ENCODE assay signal across 1 cellular context in the genomic region with DNA sequence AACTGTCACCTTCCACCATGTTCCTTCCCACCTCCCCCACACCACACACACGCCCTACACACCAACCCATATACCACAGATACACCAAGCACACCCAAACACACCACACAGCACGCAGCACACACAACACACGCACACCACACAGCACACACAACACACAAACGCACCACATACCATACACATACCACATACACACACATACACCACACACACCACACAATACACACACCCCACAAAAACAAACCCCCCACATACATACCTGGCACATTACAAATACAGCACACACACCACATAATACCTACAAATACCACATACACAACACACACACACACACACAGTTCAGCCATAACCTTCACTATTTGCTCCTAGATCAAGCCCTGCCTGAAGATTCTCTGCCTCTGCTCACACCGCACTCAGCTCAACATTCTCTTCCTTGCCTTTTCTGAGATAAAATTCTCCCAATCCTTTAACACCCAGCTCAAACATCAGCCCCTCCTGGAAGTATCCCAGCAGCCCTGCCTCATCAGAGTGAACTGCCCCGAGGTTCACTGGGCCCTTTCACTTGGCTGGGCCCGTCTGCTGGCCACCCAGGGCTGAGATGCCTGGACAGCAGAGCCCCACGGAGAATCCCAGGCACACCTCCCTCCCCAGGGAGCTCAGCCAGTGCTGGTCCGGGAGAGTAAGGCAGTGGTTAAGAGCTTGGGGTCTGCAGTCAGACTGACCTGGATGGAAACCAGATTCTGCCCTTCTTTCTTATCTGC.
TF ChIP-seq lines count a peak whose summit lies in the region.

No MANE protein-coding gene starts in this region.

TF ChIP-seq in K562, 482 proteins besides CTCF, POLR2A, EP300 and RAD21 (continued from another document and continues in another):
- TF ChIP-seq, protein P1, sequence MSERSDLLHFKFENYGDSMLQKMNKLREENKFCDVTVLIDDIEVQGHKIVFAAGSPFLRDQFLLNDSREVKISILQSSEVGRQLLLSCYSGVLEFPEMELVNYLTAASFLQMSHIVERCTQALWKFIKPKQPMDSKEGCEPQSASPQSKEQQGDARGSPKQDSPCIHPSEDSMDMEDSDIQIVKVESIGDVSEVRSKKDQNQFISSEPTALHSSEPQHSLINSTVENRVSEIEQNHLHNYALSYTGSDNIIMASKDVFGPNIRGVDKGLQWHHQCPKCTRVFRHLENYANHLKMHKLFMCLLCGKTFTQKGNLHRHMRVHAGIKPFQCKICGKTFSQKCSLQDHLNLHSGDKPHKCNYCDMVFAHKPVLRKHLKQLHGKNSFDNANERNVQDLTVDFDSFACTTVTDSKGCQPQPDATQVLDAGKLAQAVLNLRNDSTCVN (CRISPR knock-in tag; IDR thresholded peaks at IDR 0.05): peak; percentile 84
- TF ChIP-seq HDAC1 (IDR thresholded peaks at IDR 0.05): peak in 1 of 2 experiments; percentile 40; a peak in 1 of 4 replicates
- no peak for TF ChIP-seq MCM7 (IDR thresholded peaks at IDR 0.05)
- TF ChIP-seq DDX20 (tag; IDR thresholded peaks at IDR 0.05; ENCODE audit: low read depth): no peak
- no peak for TF ChIP-seq PHF21A (IDR thresholded peaks at IDR 0.05; ENCODE audit: borderline replicate concordance, low read depth)
- TF ChIP-seq, protein P2, sequence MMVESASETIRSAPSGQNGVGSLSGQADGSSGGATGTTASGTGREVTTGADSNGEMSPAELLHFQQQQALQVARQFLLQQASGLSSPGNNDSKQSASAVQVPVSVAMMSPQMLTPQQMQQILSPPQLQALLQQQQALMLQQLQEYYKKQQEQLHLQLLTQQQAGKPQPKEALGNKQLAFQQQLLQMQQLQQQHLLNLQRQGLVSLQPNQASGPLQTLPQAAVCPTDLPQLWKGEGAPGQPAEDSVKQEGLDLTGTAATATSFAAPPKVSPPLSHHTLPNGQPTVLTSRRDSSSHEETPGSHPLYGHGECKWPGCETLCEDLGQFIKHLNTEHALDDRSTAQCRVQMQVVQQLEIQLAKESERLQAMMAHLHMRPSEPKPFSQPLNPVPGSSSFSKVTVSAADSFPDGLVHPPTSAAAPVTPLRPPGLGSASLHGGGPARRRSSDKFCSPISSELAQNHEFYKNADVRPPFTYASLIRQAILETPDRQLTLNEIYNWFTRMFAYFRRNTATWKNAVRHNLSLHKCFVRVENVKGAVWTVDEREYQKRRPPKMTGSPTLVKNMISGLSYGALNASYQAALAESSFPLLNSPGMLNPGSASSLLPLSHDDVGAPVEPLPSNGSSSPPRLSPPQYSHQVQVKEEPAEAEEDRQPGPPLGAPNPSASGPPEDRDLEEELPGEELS (CRISPR knock-in tag; IDR thresholded peaks at IDR 0.05; ENCODE audit: borderline replicate concordance): no peak
- TF ChIP-seq KLF1 (tag; IDR thresholded peaks at IDR 0.05): no peak
- TF ChIP-seq MYBL2 (IDR thresholded peaks at IDR 0.05; ENCODE audit: low read depth): peak; percentile 11; the same call in 1 of the 2 replicates
- TF ChIP-seq MYBL2 (CRISPR knock-in tag; IDR thresholded peaks at IDR 0.05; ENCODE audit: borderline replicate concordance): no peak
- TF ChIP-seq ZNF644 (tag; IDR thresholded peaks at IDR 0.05; ENCODE audit: low read depth): no peak
- no peak for TF ChIP-seq NCOR1 (IDR thresholded peaks at IDR 0.05)
- no peak for TF ChIP-seq MEIS2 (IDR thresholded peaks at IDR 0.05; ENCODE audit: partially characterized antibody)
- TF ChIP-seq RUNX1 (IDR thresholded peaks at IDR 0.05; ENCODE audit: low read depth): no peak
- no peak for TF ChIP-seq KAT8 (IDR thresholded peaks at IDR 0.05; ENCODE audit: low read depth)
- no peak for TF ChIP-seq HDAC3 (IDR thresholded peaks at IDR 0.05; ENCODE audit: borderline replicate concordance, partially characterized antibody)
- TF ChIP-seq, protein P3, sequence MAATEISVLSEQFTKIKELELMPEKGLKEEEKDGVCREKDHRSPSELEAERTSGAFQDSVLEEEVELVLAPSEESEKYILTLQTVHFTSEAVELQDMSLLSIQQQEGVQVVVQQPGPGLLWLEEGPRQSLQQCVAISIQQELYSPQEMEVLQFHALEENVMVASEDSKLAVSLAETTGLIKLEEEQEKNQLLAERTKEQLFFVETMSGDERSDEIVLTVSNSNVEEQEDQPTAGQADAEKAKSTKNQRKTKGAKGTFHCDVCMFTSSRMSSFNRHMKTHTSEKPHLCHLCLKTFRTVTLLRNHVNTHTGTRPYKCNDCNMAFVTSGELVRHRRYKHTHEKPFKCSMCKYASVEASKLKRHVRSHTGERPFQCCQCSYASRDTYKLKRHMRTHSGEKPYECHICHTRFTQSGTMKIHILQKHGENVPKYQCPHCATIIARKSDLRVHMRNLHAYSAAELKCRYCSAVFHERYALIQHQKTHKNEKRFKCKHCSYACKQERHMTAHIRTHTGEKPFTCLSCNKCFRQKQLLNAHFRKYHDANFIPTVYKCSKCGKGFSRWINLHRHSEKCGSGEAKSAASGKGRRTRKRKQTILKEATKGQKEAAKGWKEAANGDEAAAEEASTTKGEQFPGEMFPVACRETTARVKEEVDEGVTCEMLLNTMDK (IDR thresholded peaks at IDR 0.05; ENCODE audit: borderline replicate concordance, insufficient read depth, low read depth, low read length, poor library complexity, severe bottlenecking): no peak
- TF ChIP-seq CREB1 (IDR thresholded peaks at IDR 0.05): no peak
- TF ChIP-seq CREB1 (CRISPR knock-in tag; IDR thresholded peaks at IDR 0.05): no peak
- no peak for TF ChIP-seq TAL1 (IDR thresholded peaks at IDR 0.05)
- TF ChIP-seq, protein P4, sequence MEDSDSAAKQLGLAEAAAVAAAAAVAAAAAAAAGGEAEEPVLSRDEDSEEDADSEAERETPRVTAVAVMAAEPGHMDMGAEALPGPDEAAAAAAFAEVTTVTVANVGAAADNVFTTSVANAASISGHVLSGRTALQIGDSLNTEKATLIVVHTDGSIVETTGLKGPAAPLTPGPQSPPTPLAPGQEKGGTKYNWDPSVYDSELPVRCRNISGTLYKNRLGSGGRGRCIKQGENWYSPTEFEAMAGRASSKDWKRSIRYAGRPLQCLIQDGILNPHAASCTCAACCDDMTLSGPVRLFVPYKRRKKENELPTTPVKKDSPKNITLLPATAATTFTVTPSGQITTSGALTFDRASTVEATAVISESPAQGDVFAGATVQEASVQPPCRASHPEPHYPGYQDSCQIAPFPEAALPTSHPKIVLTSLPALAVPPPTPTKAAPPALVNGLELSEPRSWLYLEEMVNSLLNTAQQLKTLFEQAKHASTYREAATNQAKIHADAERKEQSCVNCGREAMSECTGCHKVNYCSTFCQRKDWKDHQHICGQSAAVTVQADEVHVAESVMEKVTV (CRISPR knock-in tag; IDR thresholded peaks at IDR 0.05): no peak
- TF ChIP-seq MXI1 (IDR thresholded peaks at IDR 0.05; ENCODE audit: low read depth, low read length): no peak
- TF ChIP-seq, protein P5, sequence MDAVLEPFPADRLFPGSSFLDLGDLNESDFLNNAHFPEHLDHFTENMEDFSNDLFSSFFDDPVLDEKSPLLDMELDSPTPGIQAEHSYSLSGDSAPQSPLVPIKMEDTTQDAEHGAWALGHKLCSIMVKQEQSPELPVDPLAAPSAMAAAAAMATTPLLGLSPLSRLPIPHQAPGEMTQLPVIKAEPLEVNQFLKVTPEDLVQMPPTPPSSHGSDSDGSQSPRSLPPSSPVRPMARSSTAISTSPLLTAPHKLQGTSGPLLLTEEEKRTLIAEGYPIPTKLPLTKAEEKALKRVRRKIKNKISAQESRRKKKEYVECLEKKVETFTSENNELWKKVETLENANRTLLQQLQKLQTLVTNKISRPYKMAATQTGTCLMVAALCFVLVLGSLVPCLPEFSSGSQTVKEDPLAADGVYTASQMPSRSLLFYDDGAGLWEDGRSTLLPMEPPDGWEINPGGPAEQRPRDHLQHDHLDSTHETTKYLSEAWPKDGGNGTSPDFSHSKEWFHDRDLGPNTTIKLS (IDR thresholded peaks at IDR 0.05; ENCODE audit: borderline replicate concordance, low read depth): no peak
- no peak for TF ChIP-seq MCM3 (IDR thresholded peaks at IDR 0.05)
- no peak for TF ChIP-seq ARHGAP35 (IDR thresholded peaks at IDR 0.05; ENCODE audit: partially characterized antibody)
- no peak for TF ChIP-seq ZNF174 (CRISPR knock-in tag; IDR thresholded peaks at IDR 0.05)
- no peak for TF ChIP-seq POLR2B (IDR thresholded peaks at IDR 0.05; ENCODE audit: low read depth, partially characterized antibody)
- TF ChIP-seq ZNF583 (CRISPR knock-in tag; IDR thresholded peaks at IDR 0.05): no peak
- no peak for TF ChIP-seq ZNF589 (CRISPR knock-in tag; IDR thresholded peaks at IDR 0.05; ENCODE audit: low read depth)
- TF ChIP-seq, protein P6, sequence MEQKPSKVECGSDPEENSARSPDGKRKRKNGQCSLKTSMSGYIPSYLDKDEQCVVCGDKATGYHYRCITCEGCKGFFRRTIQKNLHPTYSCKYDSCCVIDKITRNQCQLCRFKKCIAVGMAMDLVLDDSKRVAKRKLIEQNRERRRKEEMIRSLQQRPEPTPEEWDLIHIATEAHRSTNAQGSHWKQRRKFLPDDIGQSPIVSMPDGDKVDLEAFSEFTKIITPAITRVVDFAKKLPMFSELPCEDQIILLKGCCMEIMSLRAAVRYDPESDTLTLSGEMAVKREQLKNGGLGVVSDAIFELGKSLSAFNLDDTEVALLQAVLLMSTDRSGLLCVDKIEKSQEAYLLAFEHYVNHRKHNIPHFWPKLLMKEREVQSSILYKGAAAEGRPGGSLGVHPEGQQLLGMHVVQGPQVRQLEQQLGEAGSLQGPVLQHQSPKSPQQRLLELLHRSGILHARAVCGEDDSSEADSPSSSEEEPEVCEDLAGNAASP (IDR thresholded peaks at IDR 0.05): no peak
- no peak for TF ChIP-seq PYGO2 (tag; IDR thresholded peaks at IDR 0.05)
- TF ChIP-seq YY1 (IDR thresholded peaks at IDR 0.05; ENCODE audit: borderline replicate concordance in 1 of 3, control insufficient read depth in 1 of 3, extremely low read depth in 1 of 3, insufficient read depth in 3 of 3, insufficient read length in 1 of 3, insufficient replicate concordance in 2 of 3, low read depth in 1 of 3, low read length in 2 of 3): no peak
- no peak for TF ChIP-seq NFIX (CRISPR knock-in tag; IDR thresholded peaks at IDR 0.05; ENCODE audit: low read depth)
- TF ChIP-seq, protein P7, sequence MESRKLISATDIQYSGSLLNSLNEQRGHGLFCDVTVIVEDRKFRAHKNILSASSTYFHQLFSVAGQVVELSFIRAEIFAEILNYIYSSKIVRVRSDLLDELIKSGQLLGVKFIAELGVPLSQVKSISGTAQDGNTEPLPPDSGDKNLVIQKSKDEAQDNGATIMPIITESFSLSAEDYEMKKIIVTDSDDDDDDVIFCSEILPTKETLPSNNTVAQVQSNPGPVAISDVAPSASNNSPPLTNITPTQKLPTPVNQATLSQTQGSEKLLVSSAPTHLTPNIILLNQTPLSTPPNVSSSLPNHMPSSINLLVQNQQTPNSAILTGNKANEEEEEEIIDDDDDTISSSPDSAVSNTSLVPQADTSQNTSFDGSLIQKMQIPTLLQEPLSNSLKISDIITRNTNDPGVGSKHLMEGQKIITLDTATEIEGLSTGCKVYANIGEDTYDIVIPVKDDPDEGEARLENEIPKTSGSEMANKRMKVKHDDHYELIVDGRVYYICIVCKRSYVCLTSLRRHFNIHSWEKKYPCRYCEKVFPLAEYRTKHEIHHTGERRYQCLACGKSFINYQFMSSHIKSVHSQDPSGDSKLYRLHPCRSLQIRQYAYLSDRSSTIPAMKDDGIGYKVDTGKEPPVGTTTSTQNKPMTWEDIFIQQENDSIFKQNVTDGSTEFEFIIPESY (CRISPR knock-in tag; IDR thresholded peaks at IDR 0.05): no peak
- TF ChIP-seq HMG20A (CRISPR knock-in tag; conservative IDR thresholded peaks at IDR 0.05): no peak
- no peak for TF ChIP-seq HSF4 (CRISPR knock-in tag; IDR thresholded peaks at IDR 0.05; ENCODE audit: borderline replicate concordance)
- no peak for TF ChIP-seq RBM15 (IDR thresholded peaks at IDR 0.05; ENCODE audit: insufficient read depth, low read length)
- TF ChIP-seq THRAP3 (IDR thresholded peaks at IDR 0.05; ENCODE audit: borderline replicate concordance): peak; percentile 81
- no peak for TF ChIP-seq BDP1 (IDR thresholded peaks at IDR 0.05; ENCODE audit: insufficient read depth, insufficient read length)
- TF ChIP-seq, protein P8, sequence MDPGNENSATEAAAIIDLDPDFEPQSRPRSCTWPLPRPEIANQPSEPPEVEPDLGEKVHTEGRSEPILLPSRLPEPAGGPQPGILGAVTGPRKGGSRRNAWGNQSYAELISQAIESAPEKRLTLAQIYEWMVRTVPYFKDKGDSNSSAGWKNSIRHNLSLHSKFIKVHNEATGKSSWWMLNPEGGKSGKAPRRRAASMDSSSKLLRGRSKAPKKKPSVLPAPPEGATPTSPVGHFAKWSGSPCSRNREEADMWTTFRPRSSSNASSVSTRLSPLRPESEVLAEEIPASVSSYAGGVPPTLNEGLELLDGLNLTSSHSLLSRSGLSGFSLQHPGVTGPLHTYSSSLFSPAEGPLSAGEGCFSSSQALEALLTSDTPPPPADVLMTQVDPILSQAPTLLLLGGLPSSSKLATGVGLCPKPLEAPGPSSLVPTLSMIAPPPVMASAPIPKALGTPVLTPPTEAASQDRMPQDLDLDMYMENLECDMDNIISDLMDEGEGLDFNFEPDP (CRISPR knock-in tag; IDR thresholded peaks at IDR 0.05): no peak
- TF ChIP-seq, protein P9, sequence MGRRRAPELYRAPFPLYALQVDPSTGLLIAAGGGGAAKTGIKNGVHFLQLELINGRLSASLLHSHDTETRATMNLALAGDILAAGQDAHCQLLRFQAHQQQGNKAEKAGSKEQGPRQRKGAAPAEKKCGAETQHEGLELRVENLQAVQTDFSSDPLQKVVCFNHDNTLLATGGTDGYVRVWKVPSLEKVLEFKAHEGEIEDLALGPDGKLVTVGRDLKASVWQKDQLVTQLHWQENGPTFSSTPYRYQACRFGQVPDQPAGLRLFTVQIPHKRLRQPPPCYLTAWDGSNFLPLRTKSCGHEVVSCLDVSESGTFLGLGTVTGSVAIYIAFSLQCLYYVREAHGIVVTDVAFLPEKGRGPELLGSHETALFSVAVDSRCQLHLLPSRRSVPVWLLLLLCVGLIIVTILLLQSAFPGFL (CRISPR knock-in tag; IDR thresholded peaks at IDR 0.05): no peak
- TF ChIP-seq PURB (CRISPR knock-in tag; IDR thresholded peaks at IDR 0.05; ENCODE audit: low read depth): no peak
- TF ChIP-seq EHMT2 (IDR thresholded peaks at IDR 0.05): peak; percentile 54; the same call in 1 of the 2 replicates
- no peak for TF ChIP-seq ETV6 (IDR thresholded peaks at IDR 0.05; ENCODE audit: borderline replicate concordance in 1 of 2, low read depth in 2 of 2, low read length in 1 of 2)
- TF ChIP-seq ETV6 (CRISPR knock-in tag; IDR thresholded peaks at IDR 0.05; ENCODE audit: borderline replicate concordance): no peak
- no peak for TF ChIP-seq MYNN (IDR thresholded peaks at IDR 0.05)
- no peak for TF ChIP-seq MYNN (CRISPR knock-in tag; IDR thresholded peaks at IDR 0.05)
- TF ChIP-seq, protein P10, sequence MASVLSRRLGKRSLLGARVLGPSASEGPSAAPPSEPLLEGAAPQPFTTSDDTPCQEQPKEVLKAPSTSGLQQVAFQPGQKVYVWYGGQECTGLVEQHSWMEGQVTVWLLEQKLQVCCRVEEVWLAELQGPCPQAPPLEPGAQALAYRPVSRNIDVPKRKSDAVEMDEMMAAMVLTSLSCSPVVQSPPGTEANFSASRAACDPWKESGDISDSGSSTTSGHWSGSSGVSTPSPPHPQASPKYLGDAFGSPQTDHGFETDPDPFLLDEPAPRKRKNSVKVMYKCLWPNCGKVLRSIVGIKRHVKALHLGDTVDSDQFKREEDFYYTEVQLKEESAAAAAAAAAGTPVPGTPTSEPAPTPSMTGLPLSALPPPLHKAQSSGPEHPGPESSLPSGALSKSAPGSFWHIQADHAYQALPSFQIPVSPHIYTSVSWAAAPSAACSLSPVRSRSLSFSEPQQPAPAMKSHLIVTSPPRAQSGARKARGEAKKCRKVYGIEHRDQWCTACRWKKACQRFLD (CRISPR knock-in tag; IDR thresholded peaks at IDR 0.05): no peak
- TF ChIP-seq MAZ (CRISPR knock-in tag; conservative IDR thresholded peaks at IDR 0.05 in 1 of 2, IDR thresholded peaks at IDR 0.05 in 1 of 2): no peak
- TF ChIP-seq DPF2 (IDR thresholded peaks at IDR 0.05): 0 out of 2 replicates have a peak, but pooled peaks have one; percentile 25
- no peak for TF ChIP-seq ESRRA (IDR thresholded peaks at IDR 0.05; ENCODE audit: borderline replicate concordance, low read depth)
- TF ChIP-seq LEF1 (IDR thresholded peaks at IDR 0.05): no peak
